Comparison of ENCODE assay signal across 1 cellular context in the genomic region with DNA sequence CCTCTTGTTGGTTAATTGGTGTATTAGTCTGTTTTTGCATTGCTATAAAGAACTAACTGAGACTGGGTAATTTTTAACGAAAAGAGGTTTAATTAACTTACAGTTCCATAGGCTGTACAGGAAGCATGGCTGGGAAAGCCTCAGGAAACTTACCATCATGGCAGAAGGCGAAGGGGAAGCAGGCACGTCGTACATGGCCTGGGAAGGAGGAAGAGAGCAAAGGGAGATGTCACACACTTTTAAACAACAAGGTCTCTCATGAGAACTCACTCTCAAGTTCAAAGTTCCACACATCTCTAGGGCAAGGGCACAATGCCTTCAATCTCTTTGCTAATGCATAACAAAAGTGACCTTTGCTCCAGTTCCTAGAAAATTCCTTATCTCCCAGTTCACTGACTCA.
TF ChIP-seq lines count a peak whose summit lies in the region.

No MANE protein-coding gene starts in this region.

TF ChIP-seq in HepG2, 621 proteins besides CTCF, POLR2A, EP300 and RAD21:
- TF ChIP-seq ZBTB3 (CRISPR knock-in tag; IDR thresholded peaks at IDR 0.05; ENCODE audit: borderline replicate concordance, low read depth) (no peak), BCL6 (CRISPR knock-in tag; IDR thresholded peaks at IDR 0.05) (peak; percentile 86), SOX13 (IDR thresholded peaks at IDR 0.05) (no peak), SOX13 (CRISPR knock-in tag; conservative IDR thresholded peaks at IDR 0.05 in 1 of 2, IDR thresholded peaks at IDR 0.05 in 1 of 2) (peak in 1 of 2 experiments; percentile 9; a peak in 1 of 4 replicates), HNF4A (CRISPR knock-in tag; IDR thresholded peaks at IDR 0.05) (peak; percentile 13; the same call in 1 of the 2 replicates), ZNF431 (CRISPR knock-in tag; IDR thresholded peaks at IDR 0.05; ENCODE audit: borderline replicate concordance, low read depth) (peak; percentile 94; the same call in 1 of the 2 replicates)
